Comparison of ENCODE assay signal across 10 cellular contexts in the genomic region with DNA sequence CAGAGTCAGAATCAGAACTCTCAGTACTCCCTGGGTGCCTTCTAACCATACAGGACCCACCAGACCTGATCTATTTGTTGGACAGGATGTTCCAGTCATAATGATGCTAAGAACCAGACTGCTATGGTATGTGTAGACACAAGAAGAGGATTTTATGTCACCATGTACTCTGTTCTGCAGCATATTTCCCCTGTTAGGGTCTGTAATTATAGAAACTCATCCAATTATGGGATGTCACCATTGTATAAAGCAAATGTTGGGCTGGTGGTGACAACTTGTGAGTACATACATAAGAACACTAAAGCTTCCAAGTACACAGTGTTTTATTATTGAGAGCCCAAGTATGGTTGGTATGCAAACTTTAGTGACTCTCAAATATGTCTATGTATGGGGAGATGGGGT.
DNase-seq lines count a peak whose midpoint lies in the region; ATAC-seq and TF ChIP-seq lines count a peak whose summit lies in the region.
"Had no signal": no experiment of that assay in that cellular context is flagged by ENCODE, and none has a peak within 500 bp of the region (broad histone marks: within the 10 kb centered on the region; RNA-seq: fewer than 3 reads in every experiment).

No MANE protein-coding gene starts in this region.

- no peak for DNase-seq in activated CD8-positive, alpha-beta memory T cell treated with anti-CD3 and anti-CD28 coated beads, Interleukin-2, amount 10 ng/mL, durations not matched to agents 7 days and 5 days
- no peak for DNase-seq in activated CD8-positive, alpha-beta memory T cell treated with anti-CD3 and anti-CD28 coated beads, Interleukin-2, amount 50 U/mL, for 4 hours
- DNase-seq in choroid plexus epithelial cell (ENCODE audit: low read depth): peak; percentile 34
- DNase-seq in thoracic aorta (ENCODE audit: low spot score): no peak
- no peak for DNase-seq in nucleus accumbens (lab: John Stamatoyannopoulos, UW)
- no peak for DNase-seq in thyroid gland
- DNase-seq in T1000 (lab: John Stamatoyannopoulos, UW): no peak
- DNase-seq: activated CD4-positive, alpha-beta T cell treated with anti-CD3 and anti-CD28 coated beads for 1 hour had no signal

- intact Hi-C loops in thyroid gland (cut with DNase I): no loop called here

- ATAC-seq in activated CD8-positive, alpha-beta memory T cell treated with anti-CD3 and anti-CD28 coated beads, Interleukin-2, amount 10 ng/mL, durations not matched to agents 7 days and 5 days: peak; percentile 51
- ATAC-seq in HG02981 (IDR thresholded peaks at IDR 0.05; ENCODE audit: unreplicated experiment) (peak; percentile 74), thoracic aorta (ENCODE audit: insufficient number of reproducible peaks, low FRiP score, low read depth) (no peak)
- ATAC-seq: HCT116 had no signal

- no peak for TF ChIP-seq POLR2A in thyroid gland (IDR thresholded peaks at IDR 0.05)

- no peak overlapping the region for H3K4me3 Mint-ChIP-seq in activated CD8-positive, alpha-beta memory T cell treated with anti-CD3 and anti-CD28 coated beads, Interleukin-2, amount 10 ng/mL, durations not matched to agents 7 days and 5 days

- H3K9me3 ChIP-seq in thoracic aorta: no peaks in the 10 kb centered on the region
- no peaks in the 10 kb centered on the region for H3K9me3 ChIP-seq in thyroid gland

- no peak overlapping the region for H3K27ac Mint-ChIP-seq in activated CD8-positive, alpha-beta memory T cell treated with anti-CD3 and anti-CD28 coated beads, Interleukin-2, amount 10 ng/mL, durations not matched to agents 7 days and 5 days

- no peak overlapping the region for H3K4me3 ChIP-seq in choroid plexus epithelial cell (ENCODE audit: low read depth, low read length)
- H3K4me3 ChIP-seq in thoracic aorta: no peak overlapping the region
- H3K4me3 ChIP-seq in thyroid gland (replicated peaks in 1 of 3): no peak overlapping the region

- no peaks in the 10 kb centered on the region for H3K36me3 Mint-ChIP-seq in activated CD8-positive, alpha-beta memory T cell treated with anti-CD3 and anti-CD28 coated beads, Interleukin-2, amount 10 ng/mL, durations not matched to agents 7 days and 5 days

- H3K27me3 Mint-ChIP-seq in activated CD8-positive, alpha-beta memory T cell treated with anti-CD3 and anti-CD28 coated beads, Interleukin-2, amount 10 ng/mL, durations not matched to agents 7 days and 5 days: no peaks in the 10 kb centered on the region

- no peaks in the 10 kb centered on the region for H3K9me3 Mint-ChIP-seq in activated CD8-positive, alpha-beta memory T cell treated with anti-CD3 and anti-CD28 coated beads, Interleukin-2, amount 10 ng/mL, durations not matched to agents 7 days and 5 days (ENCODE audit: low read depth)

- H3K4me1 Mint-ChIP-seq in activated CD8-positive, alpha-beta memory T cell treated with anti-CD3 and anti-CD28 coated beads, Interleukin-2, amount 10 ng/mL, durations not matched to agents 7 days and 5 days: peaks cover 8% of the 10 kb centered on the region

- H3K27ac ChIP-seq in thoracic aorta: peak overlapping the region; percentile 3 to 23
- no peak overlapping the region for H3K27ac ChIP-seq in thyroid gland

- H3K4me1 ChIP-seq in thoracic aorta (ENCODE audit: control insufficient read depth in 1 of 2, low read depth in 2 of 2): peaks cover 28 to 76% of the 10 kb centered on the region in 2 donors
- H3K4me1 ChIP-seq in thyroid gland: peaks cover 0 to 3% of the 10 kb centered on the region in 2 donors

- no peak for TF ChIP-seq CTCF in choroid plexus epithelial cell (conservative IDR thresholded peaks at IDR 0.05; ENCODE audit: low read depth, low read length)
- TF ChIP-seq CTCF in thoracic aorta (IDR thresholded peaks at IDR 0.05): no peak
- TF ChIP-seq CTCF in thyroid gland (IDR thresholded peaks at IDR 0.05): no peak

- no peaks in the 10 kb centered on the region for H3K27me3 ChIP-seq in thoracic aorta (replicated peaks; ENCODE audit: insufficient read depth)
- H3K27me3 ChIP-seq in thyroid gland: no peaks in the 10 kb centered on the region

- CTCF ChIA-PET in activated CD8-positive, alpha-beta memory T cell treated with anti-CD3 and anti-CD28 coated beads, Interleukin-2, amount 10 ng/mL, durations not matched to agents 7 days and 5 days (lab: Charles Lee): no interaction called here

- H3K36me3 ChIP-seq in thoracic aorta: peaks cover 5% of the 10 kb centered on the region
- H3K36me3 ChIP-seq in thyroid gland: no peaks in the 10 kb centered on the region

Comparison
In these comparisons a context has a peak if more than half of its experiments do, and no peak if none do; other contexts are left out.
1. H3K27ac ChIP-seq: peak in thoracic aorta (2 of 2); none in thyroid gland (0 of 3).